8 cellular contexts compared by ENCODE assay signal in genomic region chr5:172984244-172984953, GRCh38. TPM values are rescaled to one million over a fixed set of nuclear protein-coding genes. Genes with fewer than 3 reads are reported as not detected.
DNase-seq lines count a peak whose midpoint lies in the region; ATAC-seq lines count a peak whose summit lies in the region.

No MANE protein-coding gene starts in this region.

- DNase-seq in CD1c-positive myeloid dendritic cell (ENCODE audit: extremely low spot score) (peak; percentile 84), NOMO-1 treated with dmso at 0.1 percent for 144 hours (lab: John Stamatoyannopoulos, UW; ENCODE audit: unreplicated experiment) (peak; percentile 89), epidermal melanocyte (ENCODE audit: insufficient read length, low spot score) (peak; percentile 53)
- peak; percentile 74 for DNase-seq in activated CD8-positive, alpha-beta memory T cell treated with anti-CD3 and anti-CD28 coated beads, Interleukin-2, amount 50 U/mL, for 4 hours
- DNase-seq in stimulated activated CD8-positive, alpha-beta memory T cell treated with anti-CD3 and anti-CD28 coated beads, Interleukin-2, amount 100 ng/mL, for 48 hours (ENCODE audit: low read depth in 2 of 2), result peak; percentile 52 to 62

- H3K4me1 ChIP-seq in mononuclear cell (ENCODE audit: insufficient read depth, low read length), result peaks cover 37% of the 10 kb centered on the region

- no peaks in the 10 kb centered on the region for H3K9me3 ChIP-seq in mononuclear cell (ENCODE audit: low read depth, low read length)

- peak overlapping the region; percentile 98 for H3K4me3 ChIP-seq in mononuclear cell (ENCODE audit: low read length)

- peak; percentile 67 for ATAC-seq in GM19395 (IDR thresholded peaks at IDR 0.05; ENCODE audit: unreplicated experiment)
- ATAC-seq in HG03521 (IDR thresholded peaks at IDR 0.05; ENCODE audit: unreplicated experiment), result peak; percentile 59

- no peaks in the 10 kb centered on the region for H3K27me3 ChIP-seq in mononuclear cell (ENCODE audit: insufficient read depth, low read length)

RNA-seq across cellular contexts. Expression of gene ATP6V0E1, which starts 0.8 kb away (rescaled TPM):
- total RNA-seq in mononuclear cell, result 61.7 TPM

RNA-seq across cellular contexts. Expression of gene RPL26L1, which starts 25.2 kb away (rescaled TPM):
- total RNA-seq in mononuclear cell, result 13.4 TPM

Comparison
In these comparisons a context has a peak if more than half of its experiments do, and no peak if none do; other contexts are left out.
1. Peak in every context shown above with its lines: DNase-seq, ATAC-seq and H3K4me3 ChIP-seq.